In genomic region chr16:66578596-66579531, GRCh38 we compare ENCODE assay signal across 8 cellular contexts. TPM values are rescaled to one million over a fixed set of nuclear protein-coding genes. Genes with fewer than 3 reads are reported as not detected.
DNase-seq lines count a peak whose midpoint lies in the region; ATAC-seq and TF ChIP-seq lines count a peak whose summit lies in the region.

Gene CMTM2 (plus strand): TSS chr16:66579463. CDS start chr16:66579608, 145 bp downstream.

- no peak within 1 kb of the TSS for H3K27ac ChIP-seq in CD4-positive, alpha-beta T cell (ENCODE audit: low read depth, low read length)
- H3K27ac ChIP-seq in PC-9 (no peak within 1 kb of the TSS), esophagus (ENCODE audit: low read depth in 2 of 2, low read length in 1 of 2) (no peak within 1 kb of the TSS), PC-3 (ENCODE audit: low read length) (no peak within 1 kb of the TSS)

- 18 to 25% methylated on average over 67 to 78 of the region's 78 CpGs for WGBS in esophagus, 2 donors

- peak within 1 kb of the TSS; percentile 70 for H3K4me3 Mint-ChIP-seq in CD4-positive, alpha-beta T cell
- no peak within 1 kb of the TSS for H3K4me3 Mint-ChIP-seq in osteocyte (ENCODE audit: unreplicated experiment)

- ATAC-seq in CD4-positive, alpha-beta T cell (ENCODE audit: poor library complexity): peak; percentile 51
- ATAC-seq in PC-3 (no peak), HG03135 (IDR thresholded peaks at IDR 0.05; ENCODE audit: unreplicated experiment) (no peak)

- no peak within 1 kb of the TSS for H3K4me3 ChIP-seq in PC-9
- H3K4me3 ChIP-seq in esophagus (ENCODE audit: low read depth in 1 of 2, low read length in 2 of 2): peak within 1 kb of the TSS; percentile 23 to 27
- H3K4me3 ChIP-seq in PC-3 (ENCODE audit: low read length): no peak within 1 kb of the TSS

- H3K4me2 ChIP-seq in PC-9 (peak within 1 kb of the TSS; percentile 51), PC-3 (ENCODE audit: low read length) (no peak within 1 kb of the TSS)

- intact Hi-C loops in CD4-positive, alpha-beta T cell (cut with DNase I, micrococcal nuclease): no loop called here
- intact Hi-C loops in PC-9 (cut with micrococcal nuclease; ENCODE audit: unreplicated experiment): no loop called here
- intact Hi-C loops in PC-3 (cut with micrococcal nuclease): no loop called here

- H3K9me2 ChIP-seq in PC-9 (ENCODE audit: insufficient read depth): no peaks in the 10 kb centered on the region
- no peaks in the 10 kb centered on the region for H3K9me2 ChIP-seq in PC-3 (replicated peaks; ENCODE audit: low read length)

- peaks cover 12% of the 10 kb centered on the region; the same call in 1 of the 2 replicates for H3F3A ChIP-seq in PC-9 (ENCODE audit: insufficient read depth, low read depth)
- no peaks in the 10 kb centered on the region for H3F3A ChIP-seq in PC-3 (ENCODE audit: low read length, unreplicated experiment)

- no peak for TF ChIP-seq CTCF in CD4-positive, alpha-beta T cell (IDR thresholded peaks at IDR 0.05)
- no peak for TF ChIP-seq CTCF in PC-9 (conservative IDR thresholded peaks at IDR 0.05)
- no peak for TF ChIP-seq CTCF in osteocyte (IDR thresholded peaks at IDR 0.05)
- TF ChIP-seq CTCF in PC-3 (conservative IDR thresholded peaks at IDR 0.05; ENCODE audit: low read depth, low read length): no peak

- peaks cover 20% of the 10 kb centered on the region for H3K27me3 ChIP-seq in CD4-positive, alpha-beta T cell (ENCODE audit: control insufficient read depth, insufficient read depth, low read length)
- no peaks in the 10 kb centered on the region for H3K27me3 ChIP-seq in PC-9 (ENCODE audit: insufficient read depth, low read depth)
- H3K27me3 ChIP-seq in esophagus (ENCODE audit: control insufficient read depth in 1 of 2, insufficient read depth in 2 of 2, low read length in 2 of 2): no peaks in the 10 kb centered on the region
- H3K27me3 ChIP-seq in PC-3 (ENCODE audit: low read length): no peaks in the 10 kb centered on the region

- POLR2A ChIA-PET in CD4-positive, alpha-beta T cell (lab: Charles Lee): interaction anchor here (0.6 to 2.7 kb wide), 10 partner anchors 9 to 55 kb away, joined by 3 to 20 read pairs (median 6); partner anchors contain the start of genes CKLF and CMTM3
- POLR2A ChIA-PET in PC-9 (lab: Charles Lee; ENCODE audit: unreplicated experiment): no interaction called here
- POLR2A ChIA-PET in PC-3 (lab: Charles Lee; ENCODE audit: unreplicated experiment): no interaction called here

- no peaks in the 10 kb centered on the region for H3K9me3 ChIP-seq in CD4-positive, alpha-beta T cell (ENCODE audit: control insufficient read depth, low read length)
- H3K9me3 ChIP-seq in PC-9 (ENCODE audit: insufficient read depth, low read depth): no peaks in the 10 kb centered on the region
- H3K9me3 ChIP-seq in esophagus (ENCODE audit: control insufficient read depth in 2 of 2, insufficient read depth in 1 of 2, low read depth in 1 of 2, low read length in 1 of 2): no peaks in the 10 kb centered on the region
- H3K9me3 ChIP-seq in PC-3 (ENCODE audit: low read length): no peaks in the 10 kb centered on the region

- H3K27me3 Mint-ChIP-seq in CD4-positive, alpha-beta T cell: peaks cover 25% of the 10 kb centered on the region
- H3K27me3 Mint-ChIP-seq in osteocyte (ENCODE audit: unreplicated experiment): no peaks in the 10 kb centered on the region

- H4K20me1 ChIP-seq in PC-9 (ENCODE audit: insufficient read depth) (no peaks in the 10 kb centered on the region), PC-3 (ENCODE audit: low read length) (no peaks in the 10 kb centered on the region)

- CTCF ChIA-PET in CD4-positive, alpha-beta T cell (lab: Charles Lee): interaction anchor here (1.2 to 2.3 kb wide), 3 partner anchors 11 to 30 kb away, joined by 4 to 8 read pairs (median 6); no protein-coding TSS in a partner anchor
- CTCF ChIA-PET in PC-9 (lab: Charles Lee): no interaction called here
- CTCF ChIA-PET in PC-3 (lab: Charles Lee): no interaction called here

- no peaks in the 10 kb centered on the region for H3K36me3 Mint-ChIP-seq in CD4-positive, alpha-beta T cell (ENCODE audit: low read depth)
- no peaks in the 10 kb centered on the region for H3K36me3 Mint-ChIP-seq in osteocyte (ENCODE audit: unreplicated experiment)

- peaks cover 16% of the 10 kb centered on the region for H3K4me1 Mint-ChIP-seq in CD4-positive, alpha-beta T cell (ENCODE audit: low read depth)
- H3K4me1 Mint-ChIP-seq in osteocyte (ENCODE audit: unreplicated experiment): peaks cover 28% of the 10 kb centered on the region

- BruUV-seq in PC-9 (replicated peaks; lab: Mats Ljungman, UMichigan): no TSS peak
- no TSS peak for BruUV-seq in PC-3 (replicated peaks; lab: Mats Ljungman, UMichigan)

- peaks cover 22% of the 10 kb centered on the region for H3K4me1 ChIP-seq in PC-9 (replicated peaks; ENCODE audit: insufficient read depth)
- H3K4me1 ChIP-seq in esophagus (ENCODE audit: control insufficient read depth in 2 of 2, insufficient read depth in 2 of 2, low read length in 1 of 2): peaks cover 4 to 11% of the 10 kb centered on the region in 2 donors
- peaks cover 18% of the 10 kb centered on the region for H3K4me1 ChIP-seq in PC-3 (ENCODE audit: insufficient read depth, low read length)

- H3K9me3 Mint-ChIP-seq in CD4-positive, alpha-beta T cell: no peaks in the 10 kb centered on the region
- no peaks in the 10 kb centered on the region for H3K9me3 Mint-ChIP-seq in osteocyte (ENCODE audit: unreplicated experiment)

- H3K79me2 ChIP-seq in PC-9 (ENCODE audit: low read depth): no peaks in the 10 kb centered on the region
- no peaks in the 10 kb centered on the region for H3K79me2 ChIP-seq in PC-3 (ENCODE audit: low read length)

- no peak within 1 kb of the TSS for H3K9ac ChIP-seq in PC-3 (ENCODE audit: low read length)

- H3K27ac Mint-ChIP-seq in CD4-positive, alpha-beta T cell: no peak within 1 kb of the TSS
- H3K27ac Mint-ChIP-seq in osteocyte (ENCODE audit: unreplicated experiment): peak within 1 kb of the TSS; percentile 77

- H2AFZ ChIP-seq in PC-9 (no peak within 1 kb of the TSS), PC-3 (ENCODE audit: low read length) (no peak within 1 kb of the TSS)

- no peaks in the 10 kb centered on the region for H3K36me3 ChIP-seq in PC-9 (ENCODE audit: low read depth)
- no peaks in the 10 kb centered on the region for H3K36me3 ChIP-seq in esophagus (ENCODE audit: control insufficient read depth in 2 of 2, insufficient read depth in 2 of 2, low read length in 1 of 2)
- H3K36me3 ChIP-seq in PC-3 (ENCODE audit: low read depth, low read length): no peaks in the 10 kb centered on the region

- peak in 3 of 10 experiments; percentile 16 to 22 (median 16) for DNase-seq in CD4-positive, alpha-beta T cell
- DNase-seq in PC-9: no peak
- DNase-seq in osteocyte (ENCODE audit: extremely low spot score, unreplicated experiment): no peak
- DNase-seq in T-helper 1 cell: no peak
- no peak for DNase-seq in PC-3
- no peak for DNase-seq in NOMO-1 treated with dmso at 0.1 percent for 144 hours (lab: John Stamatoyannopoulos, UW; ENCODE audit: unreplicated experiment)

RNA-seq across cellular contexts. Expression of gene CMTM2, which starts in this region (rescaled TPM):
- total RNA-seq in CD4-positive, alpha-beta T cell: not detected
- 0.65 TPM in 1 of 2 replicates, not detected in the other for total RNA-seq in PC-9 (2021)
- under 1 TPM in 1 of 2 donors, not detected in 1; 0.06 TPM for polyA plus RNA-seq in esophagus
- total RNA-seq in osteocyte: not detected in 2 replicates
- not detected in 2 replicates for total RNA-seq in PC-3 (2014; rRNA removed)

Comparison
In these comparisons a context has a peak if more than half of its experiments do, and no peak if none do; other contexts are left out.
1. Peak in ATAC-seq in CD4-positive, alpha-beta T cell; RNA of the gene not detected or under 1 TPM.
2. H3K4me3 ChIP-seq: peak in esophagus (2 of 2); none in PC-9 (single experiment) and PC-3 (single experiment).